In the genomic region with DNA sequence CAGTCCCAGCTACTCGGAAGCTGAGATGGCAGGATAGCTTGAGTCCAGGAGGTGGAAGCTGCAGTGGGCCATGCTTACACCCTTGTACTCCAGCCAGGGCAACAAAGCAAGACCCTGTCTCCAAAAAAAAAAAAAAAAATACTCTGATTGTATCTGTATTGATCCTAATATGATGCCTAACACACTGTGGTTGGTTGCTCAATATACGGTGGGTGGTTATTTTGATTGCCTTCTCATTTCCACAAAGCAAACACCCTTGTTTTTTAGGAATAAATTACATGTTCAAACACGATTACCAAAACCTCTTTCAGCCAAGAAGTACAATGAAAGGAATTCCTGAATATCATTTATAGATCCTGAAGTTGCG, we compare ENCODE assay signal across 10 cellular contexts. TPM values are rescaled to one million over a fixed set of nuclear protein-coding genes. Genes with fewer than 3 reads are reported as not detected.
DNase-seq lines count a peak whose midpoint lies in the region; ATAC-seq and TF ChIP-seq lines count a peak whose summit lies in the region.
"Had no signal": no experiment of that assay in that cellular context is flagged by ENCODE, and none has a peak within 500 bp of the region (broad histone marks: within the 10 kb centered on the region; RNA-seq: fewer than 3 reads in every experiment).

No MANE protein-coding gene starts in this region.

- H3K36me3 ChIP-seq in HUES64 (ENCODE audit: insufficient read depth, low read length), result no peaks in the 10 kb centered on the region

- peaks cover 23% of the 10 kb centered on the region for H3K4me1 ChIP-seq in HUES64 (ENCODE audit: insufficient read depth, low read length)

- WGBS in HUES64, result 95% methylated on average over 4 of the region's 4 CpGs

- H3K27ac Mint-ChIP-seq in nephron, result no peak overlapping the region

- TF ChIP-seq CTCF in AG10803 (conservative IDR thresholded peaks at IDR 0.05; ENCODE audit: low read length) (no peak), choroid plexus epithelial cell (conservative IDR thresholded peaks at IDR 0.05; ENCODE audit: low read depth, low read length) (no peak), nephron (IDR thresholded peaks at IDR 0.05; ENCODE audit: unreplicated experiment in 3 of 3) (no peak)

- no peak overlapping the region for H3K27ac ChIP-seq in HUES64 (ENCODE audit: low read depth, low read length)

- peak overlapping the region; percentile 90 to 95 (median 90) for H3K4me3 Mint-ChIP-seq in nephron

- H3K4me3 ChIP-seq in AG10803 (ENCODE audit: low read length) (peak overlapping the region; percentile 83), HUES64 (ENCODE audit: low read length) (peak overlapping the region; percentile 83; the same call in 1 of the 2 replicates), choroid plexus epithelial cell (ENCODE audit: low read depth, low read length) (peak overlapping the region; percentile 86)

- no peak overlapping the region for H3K9ac ChIP-seq in HUES64 (ENCODE audit: low read depth, low read length)

- peaks cover 51% of the 10 kb centered on the region for H3K4me1 Mint-ChIP-seq in nephron

- no peaks in the 10 kb centered on the region for H3K9me3 ChIP-seq in HUES64 (ENCODE audit: insufficient read depth, low read depth, low read length)

- ATAC-seq in HG02884 (IDR thresholded peaks at IDR 0.05; ENCODE audit: unreplicated experiment) (no peak), HG03469 (IDR thresholded peaks at IDR 0.05; ENCODE audit: unreplicated experiment) (no peak)
- ATAC-seq: activated CD4-positive, CD25-positive, alpha-beta regulatory T cell treated with anti-CD3 and anti-CD28 coated beads, Interleukin-2, amount 50 U/mL, for 24 hours had no signal

- peaks cover 11% of the 10 kb centered on the region for H3K36me3 Mint-ChIP-seq in nephron (ENCODE audit: low read depth)

- peaks cover 54% of the 10 kb centered on the region for H3K27me3 ChIP-seq in HUES64 (ENCODE audit: insufficient read depth, low read length)

- DNase-seq in AG10803 (ENCODE audit: low read depth) (no peak), choroid plexus epithelial cell (ENCODE audit: low read depth) (no peak), ureter (ENCODE audit: low spot score) (no peak), NCI-H2196 treated with DMSO at 0.1 percent for 48 hours (lab: John Stamatoyannopoulos, UW; ENCODE audit: unreplicated experiment) (no peak)
- DNase-seq: NCI-H1694 had no signal

- no peaks in the 10 kb centered on the region for H3K27me3 Mint-ChIP-seq in nephron (ENCODE audit: low read depth)

- H3K9me3 Mint-ChIP-seq in nephron, result no peaks in the 10 kb centered on the region

RNA-seq across cellular contexts. Expression of a gene that starts 3.4 kb away (rescaled TPM):
- polyA plus RNA-seq in HUES64 (2013, experiment 1 of 2), result 6.8 TPM
- polyA plus RNA-seq in HUES64 (2013, experiment 2 of 2), result 10.8 TPM
- total RNA-seq in ureter, result 30.3 TPM
